19 cellular contexts compared by ENCODE assay signal in genomic region chr3:176992565-176992964, GRCh38.
A peak's percentile ranks its signal among the peaks of the same experiment; 100 is the strongest.
DNase-seq lines count a peak whose midpoint lies in the region; ATAC-seq, FAIRE-seq and TF ChIP-seq lines count a peak whose summit lies in the region.
"Had no signal": no experiment of that assay in that cellular context is flagged by ENCODE, and none has a peak within 500 bp of the region (broad histone marks: within the 10 kb centered on the region; RNA-seq: fewer than 3 reads in every experiment).

No MANE protein-coding gene starts in this region.

- FAIRE-seq in pancreas (lab: Jason Lieb, UNC): no peak
- FAIRE-seq: GM12891, HepG2 had no signal

- H3K27me3 ChIP-seq in pancreas: no peaks in the 10 kb centered on the region

- intact Hi-C loops in pancreas (cut with DNase I): no loop called here

- DNase-seq in DMS 273 (lab: John Stamatoyannopoulos, UW; ENCODE audit: unreplicated experiment): peak; percentile 12
- no peak for DNase-seq in DMS 273 treated with DMSO at 0.1 percent for 48 hours (lab: John Stamatoyannopoulos, UW)
- DNase-seq in NCI-H2171 (lab: John Stamatoyannopoulos, UW): peak; percentile 74
- peak; percentile 7 for DNase-seq in epithelial cell of proximal tubule (ENCODE audit: low read depth)
- DNase-seq in kidney glomerular epithelial cell (lab: John Stamatoyannopoulos, UW): peak; percentile 20
- no peak for DNase-seq in occipital lobe (lab: John Stamatoyannopoulos, UW)
- DNase-seq in pancreas: no peak
- DNase-seq: Caco-2; CD4-positive, alpha-beta T cell; KG1; MV-4-11; NCI-H187 treated with DMSO at 0.1 percent for 48 hours; NCI-H510A; NCI-H774 had no signal

- H3K4me3 ChIP-seq in epithelial cell of proximal tubule (ENCODE audit: low read depth, low read length) (no peak overlapping the region), pancreas (no peak overlapping the region)

- TF ChIP-seq CTCF in epithelial cell of proximal tubule (conservative IDR thresholded peaks at IDR 0.05; ENCODE audit: low read depth, low read length): peak; percentile 3
- TF ChIP-seq CTCF in pancreas (IDR thresholded peaks at IDR 0.05): no peak

- no peaks in the 10 kb centered on the region for H3K9me3 ChIP-seq in pancreas

- WGBS in pancreas, 2 donors: 94 to 96% methylated on average over 11 of the region's 11 CpGs

- H3K4me1 ChIP-seq in pancreas: no peaks in the 10 kb centered on the region

- no peak overlapping the region for H3K27ac ChIP-seq in pancreas
- H3K27ac ChIP-seq: 22Rv1, RWPE1 had no signal

- H3K36me3 ChIP-seq in pancreas: no peaks in the 10 kb centered on the region

- no peak for ATAC-seq in HG03521 (IDR thresholded peaks at IDR 0.05; ENCODE audit: unreplicated experiment)
- ATAC-seq in pancreas: no peak
- ATAC-seq: HepG2 had no signal

Comparison
In these comparisons a context has a peak if more than half of its experiments do, and no peak if none do; other contexts are left out.
1. DNase-seq: peak in DMS 273 (single experiment), NCI-H2171 (single experiment), epithelial cell of proximal tubule (single experiment) and kidney glomerular epithelial cell (single experiment); none in DMS 273 treated with DMSO at 0.1 percent for 48 hours (single experiment), occipital lobe (single experiment) and pancreas (0 of 6).